21 cellular contexts compared by ENCODE assay signal in genomic region chr2:10211822-10212438, GRCh38.
"Had no signal": no experiment of that assay in that cellular context is flagged by ENCODE, and none has a peak within 500 bp of the region (broad histone marks: within the 10 kb centered on the region; RNA-seq: fewer than 3 reads in every experiment).

No MANE protein-coding gene starts in this region.

- H3K9me3 ChIP-seq: adrenal gland, right lobe of liver, testis, uterus had no signal

- FAIRE-seq: astrocyte had no signal

- H3K4me3 ChIP-seq: adrenal gland, hepatocyte, right lobe of liver, skin epidermis, testis, uterus had no signal

- DNase-seq: activated CD4-positive, alpha-beta T cell treated with anti-CD3 and anti-CD28 coated beads for 1 hour; activated CD4-positive, alpha-beta T cell treated with anti-CD3 and anti-CD28 coated beads, Interleukin-2, amount 50 U/mL, for 1 hour; activated CD8-positive, alpha-beta T cell treated with anti-CD3 and anti-CD28 coated beads, Interleukin-2, amount 10 ng/mL, durations not matched to agents 7 days and 5 days; activated T-cell treated with anti-CD3 and anti-CD28 coated beads, Interleukin-2, amount 50 U/mL, for 1 hour; adrenal gland; central memory CD4-positive, alpha-beta T cell; effector memory CD4-positive, alpha-beta T cell; foreskin melanocyte; naive B cell; nucleus accumbens; right lobe of liver; stimulated activated CD4-positive, alpha-beta T cell treated with anti-CD3 and anti-CD28 coated beads, Interleukin-2, amount 100 ng/mL, for 24 hours; stimulated activated naive CD4-positive, alpha-beta T cell; testis; trophoblast cell; uterus; WERI-Rb-1 had no signal

- H3K36me3 ChIP-seq: adrenal gland, right lobe of liver, uterus had no signal

- H3K4me2 ChIP-seq: hepatocyte had no signal

- H3K79me2 ChIP-seq: hepatocyte had no signal

- H3K27me3 ChIP-seq: adrenal gland, hepatocyte, right lobe of liver, testis, uterus had no signal

- ATAC-seq: activated CD8-positive, alpha-beta T cell treated with anti-CD3 and anti-CD28 coated beads, Interleukin-2, amount 10 ng/mL, durations not matched to agents 7 days and 5 days; esophagus mucosa; right lobe of liver had no signal

- H2AFZ ChIP-seq: hepatocyte had no signal

- H3K4me1 ChIP-seq: adrenal gland, right lobe of liver, testis, uterus had no signal

- H3K27ac ChIP-seq: adrenal gland, hepatocyte, right lobe of liver, skin epidermis, testis, uterus, WERI-Rb-1 had no signal
